Comparison of ENCODE assay signal across 9 cellular contexts in genomic region chr9:91954841-91955471, GRCh38. TPM values are rescaled to one million over a fixed set of nuclear protein-coding genes. Genes with fewer than 3 reads are reported as not detected.
DNase-seq lines count a peak whose midpoint lies in the region; ATAC-seq and TF ChIP-seq lines count a peak whose summit lies in the region.
"Had no signal": no experiment of that assay in that cellular context is flagged by ENCODE, and none has a peak within 500 bp of the region (broad histone marks: within the 10 kb centered on the region; RNA-seq: fewer than 3 reads in every experiment).

No MANE protein-coding gene starts in this region.

- peak; percentile 48 for DNase-seq in activated CD4-positive, alpha-beta T cell treated with anti-CD3 and anti-CD28 coated beads for 48 hours
- no peak for DNase-seq in activated CD4-positive, alpha-beta T cell treated with anti-CD3 and anti-CD28 coated beads, Interleukin-2, amount 50 U/mL, for 1 hour
- DNase-seq in MG63 (peak; percentile 52), WTC11 (ENCODE audit: low spot score) (peak; percentile 79), glutamatergic neuron (peak; percentile 79), sciatic nerve (ENCODE audit: low spot score) (no peak), upper lobe of left lung (no peak)

- H3K27me3 ChIP-seq in MG63 = peaks cover 5% of the 10 kb centered on the region; the same call in 1 of the 2 replicates
- peaks cover 0 to 10% (median 4%) of the 10 kb centered on the region in 4 donors for H3K27me3 ChIP-seq in upper lobe of left lung

- H3K4me1 Mint-ChIP-seq in WTC11 = peaks cover 13% of the 10 kb centered on the region
- H3K4me1 Mint-ChIP-seq in glutamatergic neuron (ENCODE audit: low read depth, unreplicated experiment) = peaks cover 8% of the 10 kb centered on the region

- peak; percentile 38 for ATAC-seq in WTC11
- peak; percentile 20 for ATAC-seq in sciatic nerve
- ATAC-seq in upper lobe of left lung (ENCODE audit: low FRiP score in 2 of 2) = no peak
- no peak for ATAC-seq in HG02973 (IDR thresholded peaks at IDR 0.05; ENCODE audit: unreplicated experiment)
- ATAC-seq: stimulated activated effector memory CD8-positive, alpha-beta T cell treated with anti-CD3 and anti-CD28 coated beads, Interleukin-12 subunit alpha, Interleukin-12 subunit beta, amount 100 ng/mL, for 72 hours had no signal

- H3K4me3 ChIP-seq in MG63 (no peak overlapping the region), upper lobe of left lung (no peak overlapping the region)

- peak; percentile 57; the same call in 1 of the 2 replicates for TF ChIP-seq CTCF in WTC11 (IDR thresholded peaks at IDR 0.05)
- peak; percentile 67 for TF ChIP-seq CTCF in glutamatergic neuron (IDR thresholded peaks at IDR 0.05; ENCODE audit: partially characterized antibody, unreplicated experiment)
- peak in 2 of 6 experiments; percentile 14 to 24 for TF ChIP-seq CTCF in upper lobe of left lung (IDR thresholded peaks at IDR 0.05)

- H3K36me3 ChIP-seq in MG63 = no peaks in the 10 kb centered on the region
- no peaks in the 10 kb centered on the region for H3K36me3 ChIP-seq in upper lobe of left lung

- WGBS in upper lobe of left lung, 2 donors = 30 to 35% methylated on average over 6 of the region's 6 CpGs

- peaks cover 25% of the 10 kb centered on the region for H3K27me3 Mint-ChIP-seq in WTC11 (ENCODE audit: low read depth)
- peaks cover 4% of the 10 kb centered on the region for H3K27me3 Mint-ChIP-seq in glutamatergic neuron (ENCODE audit: unreplicated experiment)

- no peak overlapping the region for H3K27ac ChIP-seq in upper lobe of left lung

- no peak for TF ChIP-seq EP300 in upper lobe of left lung (IDR thresholded peaks at IDR 0.05)

- intact Hi-C loops in sciatic nerve (cut with DNase I) = no loop called here

- H3K4me1 ChIP-seq in upper lobe of left lung = peaks cover 4 to 15% (median 8%) of the 10 kb centered on the region in 4 donors

- peaks cover 3% of the 10 kb centered on the region; the same call in 1 of the 2 replicates for H3K9me3 Mint-ChIP-seq in WTC11
- H3K9me3 Mint-ChIP-seq in glutamatergic neuron (ENCODE audit: unreplicated experiment) = peaks cover 1% of the 10 kb centered on the region
- H3K9me3 Mint-ChIP-seq: stimulated activated effector memory CD8-positive, alpha-beta T cell treated with anti-CD3 and anti-CD28 coated beads, Interleukin-12 subunit alpha, Interleukin-12 subunit beta, amount 100 ng/mL, for 72 hours had no signal

- CTCF ChIA-PET in WTC11 (lab: Charles Lee) = interaction anchor here (0.6 to 4.9 kb wide), 50 partner anchors 9 to 758 kb away, joined by 3 to 40 read pairs (median 4); no protein-coding TSS in a partner anchor

- H3K4me3 Mint-ChIP-seq in WTC11 (no peak overlapping the region), glutamatergic neuron (ENCODE audit: unreplicated experiment) (no peak overlapping the region)
- H3K4me3 Mint-ChIP-seq: stimulated activated effector memory CD8-positive, alpha-beta T cell treated with anti-CD3 and anti-CD28 coated beads, Interleukin-12 subunit alpha, Interleukin-12 subunit beta, amount 100 ng/mL, for 72 hours had no signal

- H3K36me3 Mint-ChIP-seq in WTC11 = no peaks in the 10 kb centered on the region
- peaks cover under 1% of the 10 kb centered on the region for H3K36me3 Mint-ChIP-seq in glutamatergic neuron (ENCODE audit: unreplicated experiment)
- H3K36me3 Mint-ChIP-seq: stimulated activated effector memory CD8-positive, alpha-beta T cell treated with anti-CD3 and anti-CD28 coated beads, Interleukin-12 subunit alpha, Interleukin-12 subunit beta, amount 100 ng/mL, for 72 hours had no signal

- POLR2A ChIA-PET in WTC11 (lab: Charles Lee) = interaction anchor here (0.6 kb wide), 1 partner anchor 159 kb away, joined by 6 read pairs; no protein-coding TSS in a partner anchor

- no peak for TF ChIP-seq POLR2A in upper lobe of left lung (IDR thresholded peaks at IDR 0.05)

- no peak overlapping the region for H3K27ac Mint-ChIP-seq in WTC11
- H3K27ac Mint-ChIP-seq in glutamatergic neuron (ENCODE audit: unreplicated experiment) = no peak overlapping the region
- H3K27ac Mint-ChIP-seq: stimulated activated effector memory CD8-positive, alpha-beta T cell treated with anti-CD3 and anti-CD28 coated beads, Interleukin-12 subunit alpha, Interleukin-12 subunit beta, amount 100 ng/mL, for 72 hours had no signal

- H3K9me3 ChIP-seq in MG63 (0 out of 2 replicates have a peak, but pooled peaks cover 4% of the 10 kb centered on the region), upper lobe of left lung (peaks cover 0 to 5% (median 4%) of the 10 kb centered on the region in 4 donors)

TF ChIP-seq in WTC11, 78 proteins besides CTCF, POLR2A, EP300 and RAD21:
- TF ChIP-seq PRRX2 (CRISPR knock-in tag; IDR thresholded peaks at IDR 0.05) (no peak), ZNF219 (CRISPR knock-in tag; IDR thresholded peaks at IDR 0.05; ENCODE audit: borderline replicate concordance) (no peak), MAX (CRISPR knock-in tag; IDR thresholded peaks at IDR 0.05) (0 out of 2 replicates have a peak, but pooled peaks have one; percentile 29), FOXP1 (CRISPR knock-in tag; IDR thresholded peaks at IDR 0.05; ENCODE audit: borderline replicate concordance) (no peak), ZNF425 (CRISPR knock-in tag; conservative IDR thresholded peaks at IDR 0.05) (no peak)

RNA-seq across cellular contexts. Expression of gene ROR2, which starts 4.9 kb away (rescaled TPM):
- 0.20 TPM in 1 of 2 replicates, not detected in the other for total RNA-seq in MG63 (2014; rRNA removed; shearing (Covaris generic); ENCODE audit: low replicate concordance)
- total RNA-seq in WTC11 (2021) (15.2 to 19.8 TPM (median 15.9 TPM) in 3 replicates), glutamatergic neuron (ENCODE audit: unreplicated experiment) (51.1 TPM), sciatic nerve (3.0 TPM), upper lobe of left lung (1 to 10 TPM; 2.7 to 8.1 (median 3.4) TPM)

Comparison
In these comparisons a context has a peak if more than half of its experiments do, and no peak if none do; other contexts are left out.
1. DNase-seq: peak in activated CD4-positive, alpha-beta T cell treated with anti-CD3 and anti-CD28 coated beads for 48 hours (single experiment), MG63 (single experiment), WTC11 (single experiment) and glutamatergic neuron (single experiment); none in activated CD4-positive, alpha-beta T cell treated with anti-CD3 and anti-CD28 coated beads, Interleukin-2, amount 50 U/mL, for 1 hour (single experiment), sciatic nerve (single experiment) and upper lobe of left lung (0 of 2).
2. ATAC-seq: peak in WTC11 (single experiment) and sciatic nerve (single experiment); none in upper lobe of left lung (0 of 2) and HG02973 (single experiment).